15 cellular contexts compared by ENCODE assay signal in genomic region chr5:80964919-80965318, GRCh38. TPM values are rescaled to one million over a fixed set of nuclear protein-coding genes. Genes with fewer than 3 reads are reported as not detected.
A peak's percentile ranks its signal among the peaks of the same experiment; 100 is the strongest.
DNase-seq lines count a peak whose midpoint lies in the region; ATAC-seq, FAIRE-seq and TF ChIP-seq lines count a peak whose summit lies in the region.
"Had no signal": no experiment of that assay in that cellular context is flagged by ENCODE, and none has a peak within 500 bp of the region (broad histone marks: within the 10 kb centered on the region; RNA-seq: fewer than 3 reads in every experiment).

No MANE protein-coding gene starts in this region.

- H3K27me3 ChIP-seq in upper lobe of left lung, result peaks cover 0 to 7% (median 1%) of the 10 kb centered on the region in 4 donors
- H3K27me3 ChIP-seq: ascending aorta, testis had no signal

- H3K4me3 ChIP-seq in mesodermal cell (ENCODE audit: extremely low read depth, insufficient read depth, low read length, poor library complexity, severe bottlenecking) (no peak overlapping the region), upper lobe of left lung (no peak overlapping the region)
- H3K4me3 ChIP-seq: gastroesophageal sphincter, testis had no signal

- H3K9me3 ChIP-seq in mesodermal cell (ENCODE audit: control insufficient read depth, low read length), result no peaks in the 10 kb centered on the region
- no peaks in the 10 kb centered on the region for H3K9me3 ChIP-seq in upper lobe of left lung
- H3K9me3 ChIP-seq: ascending aorta, gastroesophageal sphincter, testis had no signal

- DNase-seq in activated CD4-positive, alpha-beta T cell treated with anti-CD3 and anti-CD28 coated beads for 48 hours, result peak; percentile 20
- no peak for DNase-seq in activated CD4-positive, alpha-beta T cell treated with anti-CD3 and anti-CD28 coated beads for 4 hours
- no peak for DNase-seq in H54 (ENCODE audit: insufficient read length, low spot score)
- DNase-seq in activated CD8-positive, alpha-beta T cell treated with anti-CD3 and anti-CD28 coated beads, Interleukin-2, amount 10 ng/mL, durations not matched to agents 7 days and 5 days, result no peak
- no peak for DNase-seq in HTR-8/SVneo (ENCODE audit: insufficient read length, low spot score)
- DNase-seq in upper lobe of left lung, result no peak
- DNase-seq: NCI-H1417 treated with DMSO at 0.1 percent for 48 hours, NCI-H510A treated with DMSO at 0.1 percent for 48 hours, testis had no signal

- H3K36me3 Mint-ChIP-seq in activated CD8-positive, alpha-beta T cell treated with anti-CD3 and anti-CD28 coated beads, Interleukin-2, amount 10 ng/mL, durations not matched to agents 7 days and 5 days (ENCODE audit: low read depth), result no peaks in the 10 kb centered on the region

- H3K4me1 ChIP-seq in mesodermal cell (ENCODE audit: control insufficient read depth, insufficient read depth, low read length, poor library complexity, severe bottlenecking), result peaks cover 31% of the 10 kb centered on the region
- H3K4me1 ChIP-seq in upper lobe of left lung, result peaks cover 7 to 39% (median 8%) of the 10 kb centered on the region in 4 donors
- H3K4me1 ChIP-seq: testis had no signal

- no peak overlapping the region for H3K27ac Mint-ChIP-seq in activated CD8-positive, alpha-beta T cell treated with anti-CD3 and anti-CD28 coated beads, Interleukin-2, amount 10 ng/mL, durations not matched to agents 7 days and 5 days
- H3K27ac Mint-ChIP-seq: nephron had no signal

- peak overlapping the region; percentile 2 for H3K4me3 Mint-ChIP-seq in activated CD8-positive, alpha-beta T cell treated with anti-CD3 and anti-CD28 coated beads, Interleukin-2, amount 10 ng/mL, durations not matched to agents 7 days and 5 days
- H3K4me3 Mint-ChIP-seq: nephron had no signal

- H3K27me3 Mint-ChIP-seq in activated CD8-positive, alpha-beta T cell treated with anti-CD3 and anti-CD28 coated beads, Interleukin-2, amount 10 ng/mL, durations not matched to agents 7 days and 5 days (ENCODE audit: low read depth), result no peaks in the 10 kb centered on the region

- ATAC-seq in activated CD8-positive, alpha-beta T cell treated with anti-CD3 and anti-CD28 coated beads, Interleukin-2, amount 10 ng/mL, durations not matched to agents 7 days and 5 days, result no peak
- ATAC-seq in HG03520 (IDR thresholded peaks at IDR 0.05; ENCODE audit: unreplicated experiment), result no peak
- no peak for ATAC-seq in upper lobe of left lung (ENCODE audit: low FRiP score in 2 of 2)
- ATAC-seq: gastroesophageal sphincter had no signal

- H3K4me1 Mint-ChIP-seq in activated CD8-positive, alpha-beta T cell treated with anti-CD3 and anti-CD28 coated beads, Interleukin-2, amount 10 ng/mL, durations not matched to agents 7 days and 5 days (ENCODE audit: low read depth), result peaks cover 42% of the 10 kb centered on the region

- TF ChIP-seq EP300 in upper lobe of left lung (IDR thresholded peaks at IDR 0.05), result no peak

- H3K36me3 ChIP-seq in mesodermal cell (ENCODE audit: control insufficient read depth, insufficient read depth, low read length) (no peaks in the 10 kb centered on the region), upper lobe of left lung (no peaks in the 10 kb centered on the region)
- H3K36me3 ChIP-seq: ascending aorta, gastroesophageal sphincter had no signal

- peak; percentile 86 for FAIRE-seq in H54 (lab: Jason Lieb, UNC)
- no peak for FAIRE-seq in HTR-8/SVneo (lab: Jason Lieb, UNC)
- FAIRE-seq: RCC 7860 had no signal

- H3K9me3 Mint-ChIP-seq in activated CD8-positive, alpha-beta T cell treated with anti-CD3 and anti-CD28 coated beads, Interleukin-2, amount 10 ng/mL, durations not matched to agents 7 days and 5 days (ENCODE audit: insufficient read depth), result no peaks in the 10 kb centered on the region
- H3K9me3 Mint-ChIP-seq: nephron had no signal

- TF ChIP-seq CTCF in upper lobe of left lung (IDR thresholded peaks at IDR 0.05), result no peak

- CTCF ChIA-PET in activated CD8-positive, alpha-beta T cell treated with anti-CD3 and anti-CD28 coated beads, Interleukin-2, amount 10 ng/mL, durations not matched to agents 7 days and 5 days (lab: Charles Lee), result no interaction called here

- 83% methylated on average over 1 of the region's 5 CpGs; no CpG with 5 or more reads in 1 of the 2 experiments for WGBS in mesodermal cell (ENCODE audit: insufficient coverage in 2 of 2), 2 experiments
- WGBS in upper lobe of left lung, 2 donors, result 71 to 78% methylated on average over 5 of the region's 5 CpGs

- no peak for TF ChIP-seq POLR2A in H54 (IDR thresholded peaks at IDR 0.05; ENCODE audit: low read depth, low read length)
- no peak for TF ChIP-seq POLR2A in upper lobe of left lung (IDR thresholded peaks at IDR 0.05)

- POLR2A ChIA-PET in activated CD8-positive, alpha-beta T cell treated with anti-CD3 and anti-CD28 coated beads, Interleukin-2, amount 10 ng/mL, durations not matched to agents 7 days and 5 days (lab: Charles Lee), result no interaction called here

- H3K27ac ChIP-seq in mesodermal cell (ENCODE audit: low read depth, low read length, severe bottlenecking) (peak overlapping the region; percentile 20), upper lobe of left lung (no peak overlapping the region)

RNA-seq across cellular contexts. Expression of gene RASGRF2, which starts 4.8 kb away (rescaled TPM):
- 10 to 100 TPM; 10.0 to 11.6 TPM for total RNA-seq in activated CD8-positive, alpha-beta T cell treated with anti-CD3 and anti-CD28 coated beads, Interleukin-2, amount 10 ng/mL, durations not matched to agents 7 days and 5 days
- polyA plus RNA-seq in mesodermal cell (2013, experiment 1 of 2), result 3.9 TPM
- polyA plus RNA-seq in mesodermal cell (2013, experiment 2 of 2), result 3.6 TPM
- total RNA-seq in upper lobe of left lung, result 10 to 100 TPM in 1 of 6 donors, 1 to 10 TPM in 5; 1.5 to 10.5 (median 4.9) TPM
